21 cellular contexts compared by ENCODE assay signal in the genomic region with DNA sequence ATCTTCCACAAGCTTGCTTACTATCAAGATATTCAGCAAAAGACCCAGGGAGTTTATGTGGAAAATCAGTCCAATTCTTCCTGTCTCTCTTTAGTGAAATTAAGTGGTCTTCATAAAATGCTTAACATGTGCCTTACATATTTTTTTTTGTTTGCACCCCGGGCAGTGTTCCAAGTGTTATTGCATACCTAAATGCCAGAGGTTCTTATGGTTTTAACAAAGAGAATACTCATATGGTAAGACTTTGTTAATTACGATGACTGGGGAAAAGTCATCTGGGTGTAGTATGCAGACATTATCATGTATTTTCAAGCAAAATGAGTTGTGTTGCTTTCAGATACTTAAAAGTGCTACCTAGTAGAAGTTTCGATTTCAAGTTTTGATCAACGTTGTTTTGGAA.
DNase-seq lines count a peak whose midpoint lies in the region; ATAC-seq lines count a peak whose summit lies in the region.
"Had no signal": no experiment of that assay in that cellular context is flagged by ENCODE, and none has a peak within 500 bp of the region (broad histone marks: within the 10 kb centered on the region; RNA-seq: fewer than 3 reads in every experiment).

No MANE protein-coding gene starts in this region.

- no peak for ATAC-seq in activated T-cell treated with anti-CD3 and anti-CD28 coated beads, Interleukin-2, amount 50 U/mL, for 4 hours
- ATAC-seq in GM18909 (IDR thresholded peaks at IDR 0.05; ENCODE audit: poor library complexity, unreplicated experiment) (no peak), GM18519 (IDR thresholded peaks at IDR 0.05; ENCODE audit: low FRiP score, unreplicated experiment) (no peak)
- ATAC-seq: natural killer cell treated with Interleukin-12 subunit alpha and Interleukin-12 subunit beta and Interleukin-15 and Interleukin-18, amount 100 ng/mL, for 72 hours had no signal

- H3K27ac Mint-ChIP-seq in activated naive CD8-positive, alpha-beta T cell treated with anti-CD3 and anti-CD28 coated beads for 36 hours = no peak overlapping the region
- H3K27ac Mint-ChIP-seq: brain; natural killer cell treated with Interleukin-12 subunit alpha and Interleukin-12 subunit beta and Interleukin-15 and Interleukin-18, amount 100 ng/mL, for 72 hours had no signal

- H3K36me3 Mint-ChIP-seq in activated T-cell treated with anti-CD3 and anti-CD28 coated beads, Interleukin-2, amount 50 U/mL, for 4 hours (ENCODE audit: insufficient read depth) = no peaks in the 10 kb centered on the region
- H3K36me3 Mint-ChIP-seq in activated naive CD8-positive, alpha-beta T cell treated with anti-CD3 and anti-CD28 coated beads for 36 hours = no peaks in the 10 kb centered on the region
- H3K36me3 Mint-ChIP-seq: natural killer cell treated with Interleukin-12 subunit alpha and Interleukin-12 subunit beta and Interleukin-15 and Interleukin-18, amount 100 ng/mL, for 72 hours had no signal

- H3K4me3 Mint-ChIP-seq in activated T-cell treated with anti-CD3 and anti-CD28 coated beads, Interleukin-2, amount 50 U/mL, for 4 hours = no peak overlapping the region
- H3K4me3 Mint-ChIP-seq in activated naive CD8-positive, alpha-beta T cell treated with anti-CD3 and anti-CD28 coated beads for 36 hours = no peak overlapping the region
- H3K4me3 Mint-ChIP-seq: brain; natural killer cell treated with Interleukin-12 subunit alpha and Interleukin-12 subunit beta and Interleukin-15 and Interleukin-18, amount 100 ng/mL, for 72 hours had no signal

- no peaks in the 10 kb centered on the region for H3K9me3 Mint-ChIP-seq in activated T-cell treated with anti-CD3 and anti-CD28 coated beads, Interleukin-2, amount 50 U/mL, for 4 hours
- no peaks in the 10 kb centered on the region for H3K9me3 Mint-ChIP-seq in activated naive CD8-positive, alpha-beta T cell treated with anti-CD3 and anti-CD28 coated beads for 36 hours
- H3K9me3 Mint-ChIP-seq: natural killer cell treated with Interleukin-12 subunit alpha and Interleukin-12 subunit beta and Interleukin-15 and Interleukin-18, amount 100 ng/mL, for 72 hours had no signal

- H3K4me1 Mint-ChIP-seq in activated T-cell treated with anti-CD3 and anti-CD28 coated beads, Interleukin-2, amount 50 U/mL, for 4 hours (ENCODE audit: low read depth) = no peaks in the 10 kb centered on the region
- H3K4me1 Mint-ChIP-seq in activated naive CD8-positive, alpha-beta T cell treated with anti-CD3 and anti-CD28 coated beads for 36 hours = no peaks in the 10 kb centered on the region

- peak; percentile 41 for DNase-seq in Daoy (ENCODE audit: low read depth)
- peak; percentile 72 for DNase-seq in HS-5 (ENCODE audit: low read depth)
- peak; percentile 15 for DNase-seq in amniotic epithelial cell (ENCODE audit: low read depth)
- peak; percentile 92 for DNase-seq in fibroblast of peridontal ligament (ENCODE audit: extremely low read depth)
- DNase-seq in activated T-cell treated with anti-CD3 and anti-CD28 coated beads, Interleukin-2, amount 50 U/mL, for 4 hours = no peak
- no peak for DNase-seq in activated naive CD8-positive, alpha-beta T cell treated with anti-CD3 and anti-CD28 coated beads for 36 hours
- DNase-seq: activated CD4-positive, alpha-beta T cell treated with anti-CD3 and anti-CD28 coated beads for 48 hours; activated CD8-positive, alpha-beta memory T cell treated with anti-CD3 and anti-CD28 coated beads, Interleukin-2, amount 50 U/mL, for 4 hours; activated gamma-delta T cell treated with Interleukin-2 at 50 U/mL for 16 hours; COR-L47; GF-D8; islet precursor cell; mesenchymal stem cell; NCI-H1048; OCI-M1; posterior cingulate gyrus; small intestine had no signal

- H3K27me3 Mint-ChIP-seq in activated T-cell treated with anti-CD3 and anti-CD28 coated beads, Interleukin-2, amount 50 U/mL, for 4 hours (ENCODE audit: low read depth) = no peaks in the 10 kb centered on the region
- no peaks in the 10 kb centered on the region for H3K27me3 Mint-ChIP-seq in activated naive CD8-positive, alpha-beta T cell treated with anti-CD3 and anti-CD28 coated beads for 36 hours
- H3K27me3 Mint-ChIP-seq: brain had no signal

Comparison
In these comparisons a context has a peak if more than half of its experiments do, and no peak if none do; other contexts are left out.
1. DNase-seq: peak in Daoy (single experiment), HS-5 (single experiment), amniotic epithelial cell (single experiment) and fibroblast of peridontal ligament (single experiment); none in activated T-cell treated with anti-CD3 and anti-CD28 coated beads, Interleukin-2, amount 50 U/mL, for 4 hours (single experiment) and activated naive CD8-positive, alpha-beta T cell treated with anti-CD3 and anti-CD28 coated beads for 36 hours (single experiment).